Comparison of ENCODE assay signal across 8 cellular contexts in the genomic region with DNA sequence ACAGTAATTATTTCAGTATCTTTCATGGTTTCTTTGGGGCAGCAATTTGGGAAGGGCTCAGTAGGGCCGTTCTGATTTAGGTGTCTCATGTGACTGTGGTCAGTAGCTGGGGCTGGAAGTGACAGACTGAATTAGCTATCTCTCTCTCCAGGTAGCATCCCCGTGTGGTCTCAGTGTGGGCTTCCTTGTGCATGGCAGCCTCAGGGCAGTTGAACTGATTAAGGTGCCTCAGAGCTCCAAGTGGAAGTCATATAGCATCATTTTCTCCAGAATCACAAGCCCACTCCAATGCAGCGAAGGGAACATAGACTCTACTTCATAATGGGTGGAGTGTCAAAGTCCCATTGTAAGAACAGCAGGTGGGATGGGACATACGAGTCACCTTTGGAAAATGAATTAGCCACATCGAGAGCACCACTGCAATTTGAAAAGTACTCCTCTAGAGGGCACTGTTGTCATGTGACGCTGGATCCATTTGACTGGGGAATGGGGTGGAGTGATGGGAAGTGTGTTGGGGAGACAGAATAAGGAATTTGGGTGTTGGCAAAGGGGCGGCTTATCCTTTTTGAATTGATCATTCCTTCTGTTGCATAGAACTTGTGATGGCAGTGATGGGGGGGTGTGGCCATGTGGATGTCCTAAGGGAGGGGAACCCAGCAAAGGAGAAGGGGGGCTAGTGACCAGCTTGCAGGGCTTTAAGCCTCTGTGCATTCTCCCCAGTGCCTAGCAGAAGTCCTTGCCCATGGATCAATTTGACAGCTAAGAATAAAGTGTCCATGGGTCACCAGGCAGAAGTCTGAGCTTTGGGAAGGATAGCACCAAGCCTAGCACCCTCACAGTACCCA. TPM values are rescaled to one million over a fixed set of nuclear protein-coding genes. Genes with fewer than 3 reads are reported as not detected.
DNase-seq lines count a peak whose midpoint lies in the region; ATAC-seq, FAIRE-seq and TF ChIP-seq lines count a peak whose summit lies in the region.

No MANE protein-coding gene starts in this region.

- no peaks in the 10 kb centered on the region for H3F3A ChIP-seq in neural cell (ENCODE audit: insufficient read depth, low read length, poor library complexity, severe bottlenecking)

- no peaks in the 10 kb centered on the region for H4K20me1 ChIP-seq in neural cell (ENCODE audit: insufficient read depth)

- peak in 9 of 14 donors; percentile 1 to 43 (median 3) for DNase-seq in C1 segment of cervical spinal cord (lab: John Stamatoyannopoulos, UW)
- peak; percentile 50 for DNase-seq in GM19239 (ENCODE audit: insufficient read length, low spot score)
- DNase-seq in NCI-H526 treated with DMSO at 0.1 percent for 48 hours (lab: John Stamatoyannopoulos, UW) = peak; percentile 61
- peak; percentile 8 for DNase-seq in activated T-cell treated with anti-CD3 and anti-CD28 coated beads for 24 hours (ENCODE audit: low read depth)
- DNase-seq in fibroblast of pulmonary artery (ENCODE audit: low read depth) = peak; percentile 53

- no peaks in the 10 kb centered on the region for H3K9me3 ChIP-seq in neural cell (ENCODE audit: low read length)

- no peaks in the 10 kb centered on the region for H3K79me2 ChIP-seq in neural cell (replicated peaks; ENCODE audit: insufficient read depth, low read length)

- H3K27me3 ChIP-seq in neural cell (ENCODE audit: insufficient read depth, low read depth, low read length) = no peaks in the 10 kb centered on the region

- ATAC-seq in HG03457 (IDR thresholded peaks at IDR 0.05; ENCODE audit: unreplicated experiment) = no peak
- no peak for ATAC-seq in HG03280 (IDR thresholded peaks at IDR 0.05; ENCODE audit: unreplicated experiment)

- no peaks in the 10 kb centered on the region for H3K9me2 ChIP-seq in neural cell (ENCODE audit: insufficient read depth, low read length)

- H3K4me3 ChIP-seq in fibroblast of pulmonary artery (replicated peaks; ENCODE audit: low read depth, low read length) (no peak overlapping the region), neural cell (ENCODE audit: low read length) (no peak overlapping the region)

- H2AFZ ChIP-seq in neural cell (ENCODE audit: low read depth, low read length) = no peak overlapping the region

- FAIRE-seq in GM19239 (lab: Jason Lieb, UNC) = peak; percentile 73

- H3K9ac ChIP-seq in neural cell (ENCODE audit: low read length) = no peak overlapping the region

- H3K4me2 ChIP-seq in neural cell (ENCODE audit: low read length) = no peak overlapping the region

- H3K36me3 ChIP-seq in neural cell (ENCODE audit: insufficient read depth, low read length) = no peaks in the 10 kb centered on the region

- TF ChIP-seq RAD21 in neural cell (conservative IDR thresholded peaks at IDR 0.05) = peak; percentile 93

- TF ChIP-seq CTCF in fibroblast of pulmonary artery (IDR thresholded peaks at IDR 0.05; ENCODE audit: low read length, missing control alignments) = peak; percentile 87
- peak; percentile 92 for TF ChIP-seq CTCF in neural cell (IDR thresholded peaks at IDR 0.05; ENCODE audit: poor library complexity, severe bottlenecking)

- no peak overlapping the region for H3K27ac ChIP-seq in neural cell (ENCODE audit: low read length)

- TF ChIP-seq EP300 in neural cell (conservative IDR thresholded peaks at IDR 0.05; ENCODE audit: poor library complexity, severe bottlenecking) = no peak

TF ChIP-seq in neural cell, 6 proteins besides CTCF, POLR2A, EP300 and RAD21:
- TF ChIP-seq TAF1 (IDR thresholded peaks at IDR 0.05; ENCODE audit: low read depth) (no peak), EZH2 (IDR thresholded peaks at IDR 0.05; ENCODE audit: borderline replicate concordance, insufficient read depth, low read length, poor library complexity, severe bottlenecking) (no peak), POLR2AphosphoS5 (IDR thresholded peaks at IDR 0.05) (no peak), MXI1 (conservative IDR thresholded peaks at IDR 0.05; ENCODE audit: poor library complexity, severe bottlenecking) (peak; percentile 26), SMC3 (conservative IDR thresholded peaks at IDR 0.05; ENCODE audit: poor library complexity) (peak; percentile 92)
- TF ChIP-seq, protein P1, sequence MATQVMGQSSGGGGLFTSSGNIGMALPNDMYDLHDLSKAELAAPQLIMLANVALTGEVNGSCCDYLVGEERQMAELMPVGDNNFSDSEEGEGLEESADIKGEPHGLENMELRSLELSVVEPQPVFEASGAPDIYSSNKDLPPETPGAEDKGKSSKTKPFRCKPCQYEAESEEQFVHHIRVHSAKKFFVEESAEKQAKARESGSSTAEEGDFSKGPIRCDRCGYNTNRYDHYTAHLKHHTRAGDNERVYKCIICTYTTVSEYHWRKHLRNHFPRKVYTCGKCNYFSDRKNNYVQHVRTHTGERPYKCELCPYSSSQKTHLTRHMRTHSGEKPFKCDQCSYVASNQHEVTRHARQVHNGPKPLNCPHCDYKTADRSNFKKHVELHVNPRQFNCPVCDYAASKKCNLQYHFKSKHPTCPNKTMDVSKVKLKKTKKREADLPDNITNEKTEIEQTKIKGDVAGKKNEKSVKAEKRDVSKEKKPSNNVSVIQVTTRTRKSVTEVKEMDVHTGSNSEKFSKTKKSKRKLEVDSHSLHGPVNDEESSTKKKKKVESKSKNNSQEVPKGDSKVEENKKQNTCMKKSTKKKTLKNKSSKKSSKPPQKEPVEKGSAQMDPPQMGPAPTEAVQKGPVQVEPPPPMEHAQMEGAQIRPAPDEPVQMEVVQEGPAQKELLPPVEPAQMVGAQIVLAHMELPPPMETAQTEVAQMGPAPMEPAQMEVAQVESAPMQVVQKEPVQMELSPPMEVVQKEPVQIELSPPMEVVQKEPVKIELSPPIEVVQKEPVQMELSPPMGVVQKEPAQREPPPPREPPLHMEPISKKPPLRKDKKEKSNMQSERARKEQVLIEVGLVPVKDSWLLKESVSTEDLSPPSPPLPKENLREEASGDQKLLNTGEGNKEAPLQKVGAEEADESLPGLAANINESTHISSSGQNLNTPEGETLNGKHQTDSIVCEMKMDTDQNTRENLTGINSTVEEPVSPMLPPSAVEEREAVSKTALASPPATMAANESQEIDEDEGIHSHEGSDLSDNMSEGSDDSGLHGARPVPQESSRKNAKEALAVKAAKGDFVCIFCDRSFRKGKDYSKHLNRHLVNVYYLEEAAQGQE (IDR thresholded peaks at IDR 0.05; ENCODE audit: borderline replicate concordance) = no peak

RNA-seq across cellular contexts. Expression of a gene that starts 39.3 kb away (rescaled TPM):
- 56.1 and 59.9 TPM in 2 replicates for polyA plus RNA-seq in neural cell
- polyA minus RNA-seq in neural cell = 55.6 and 55.8 TPM in 2 replicates

RNA-seq across cellular contexts. Expression of a gene that starts 47.6 kb away (rescaled TPM):
- 380 and 464 TPM in 2 replicates for polyA plus RNA-seq in neural cell
- 47.2 and 64.8 TPM in 2 replicates for polyA minus RNA-seq in neural cell

Comparison
In these comparisons a context has a peak if more than half of its experiments do, and no peak if none do; other contexts are left out.
1. DNase-seq: peak in every context shown above with its lines; median percentile 61 in NCI-H526 treated with DMSO at 0.1 percent for 48 hours; 53 in fibroblast of pulmonary artery; 50 in GM19239; 8 in activated T-cell treated with anti-CD3 and anti-CD28 coated beads for 24 hours; 3 in C1 segment of cervical spinal cord.